ENCODE assay signal across 10 cellular contexts in the genomic region with DNA sequence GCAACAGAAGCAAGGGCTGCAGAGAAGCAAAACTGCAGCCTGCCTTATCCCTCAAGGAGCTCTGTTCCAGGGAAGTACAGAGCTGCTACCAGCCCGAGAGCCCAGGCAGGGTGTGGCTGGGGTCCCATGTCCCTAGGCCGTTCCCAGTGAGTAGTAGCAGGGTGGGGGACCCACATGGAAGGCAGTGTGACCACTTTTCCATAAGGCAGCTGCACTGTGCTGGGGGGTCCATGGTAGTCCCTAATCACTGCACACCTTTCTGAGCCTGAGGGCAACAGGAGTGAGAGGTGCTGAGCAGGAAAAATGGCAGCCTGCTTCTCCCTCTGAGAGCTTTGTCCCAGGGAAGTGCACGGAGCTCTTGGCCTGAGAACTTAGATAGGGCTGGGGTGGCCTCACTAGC.
"Had no signal": no experiment of that assay in that cellular context is flagged by ENCODE, and none has a peak within 500 bp of the region (broad histone marks: within the 10 kb centered on the region; RNA-seq: fewer than 3 reads in every experiment).

No MANE protein-coding gene starts in this region.

- H3K4me1 ChIP-seq: HAP-1 had no signal

- H3K4me3 ChIP-seq: GM23248, HAP-1 had no signal

- ATAC-seq: HCT116, HepG2 had no signal

- H3K4me3 Mint-ChIP-seq: HFFc6, IgD-negative memory B cell had no signal

- H3K9me3 ChIP-seq: HAP-1 had no signal

- H3K27ac Mint-ChIP-seq: HFFc6, IgD-negative memory B cell had no signal

- H3K27me3 Mint-ChIP-seq: IgD-negative memory B cell had no signal

- H3K27ac ChIP-seq: GM23248, HL-60 had no signal

- H3K9ac ChIP-seq: GM23248 had no signal

- H3K36me3 ChIP-seq: HAP-1 had no signal

- H3K9me3 Mint-ChIP-seq: HFFc6 had no signal

- DNase-seq: GM23248, GOT3, H7, HFFc6, KBM-7 had no signal
